ENCODE assay signal across 1 cellular context in the genomic region with DNA sequence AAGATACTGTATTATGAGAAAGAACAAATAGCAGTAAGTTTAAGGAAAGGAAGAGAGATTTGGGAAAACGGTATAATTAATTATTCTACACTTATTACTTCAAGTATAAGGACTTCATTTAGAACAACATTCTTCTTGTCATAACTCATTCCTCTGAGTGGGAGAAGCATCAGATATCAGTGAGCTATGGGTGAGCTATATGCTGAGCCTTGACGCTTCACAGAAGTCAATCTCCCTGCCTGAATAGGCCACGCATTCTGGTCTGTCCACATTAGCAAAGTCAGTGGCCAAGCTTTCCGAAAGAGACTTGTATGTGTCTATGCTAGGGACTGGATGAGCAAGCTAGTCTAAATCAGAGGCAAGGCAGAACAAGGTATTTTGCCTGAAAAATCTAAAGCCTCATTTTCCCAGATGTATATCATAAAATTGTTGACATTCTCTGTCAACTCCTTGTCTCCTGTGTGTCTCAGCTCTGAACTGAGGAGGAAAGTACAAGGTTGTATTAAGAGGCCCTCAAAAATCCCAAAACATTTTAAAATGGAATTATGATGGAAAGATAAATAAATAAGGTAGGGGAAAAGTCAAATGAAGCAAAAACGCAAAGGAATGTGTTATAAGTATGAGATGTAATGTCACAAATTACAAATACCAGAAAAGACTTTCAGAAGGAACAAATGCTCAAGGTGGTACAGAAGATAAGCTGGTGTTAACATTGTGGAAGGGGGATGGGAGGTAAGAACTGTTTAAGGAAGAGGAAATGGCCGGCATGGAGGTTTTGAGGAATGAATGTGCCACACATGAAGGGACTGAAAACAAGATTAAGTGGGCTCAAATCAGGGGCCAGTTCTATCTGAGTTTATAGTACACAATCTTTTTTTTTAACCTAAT.
A peak's percentile ranks its signal among the peaks of the same experiment; 100 is the strongest.
TF ChIP-seq lines count a peak whose summit lies in the region.

No MANE protein-coding gene starts in this region.

TF ChIP-seq in K562, 482 proteins besides CTCF, POLR2A, EP300 and RAD21 (continued from another document and continues in another):
- TF ChIP-seq, protein P1, sequence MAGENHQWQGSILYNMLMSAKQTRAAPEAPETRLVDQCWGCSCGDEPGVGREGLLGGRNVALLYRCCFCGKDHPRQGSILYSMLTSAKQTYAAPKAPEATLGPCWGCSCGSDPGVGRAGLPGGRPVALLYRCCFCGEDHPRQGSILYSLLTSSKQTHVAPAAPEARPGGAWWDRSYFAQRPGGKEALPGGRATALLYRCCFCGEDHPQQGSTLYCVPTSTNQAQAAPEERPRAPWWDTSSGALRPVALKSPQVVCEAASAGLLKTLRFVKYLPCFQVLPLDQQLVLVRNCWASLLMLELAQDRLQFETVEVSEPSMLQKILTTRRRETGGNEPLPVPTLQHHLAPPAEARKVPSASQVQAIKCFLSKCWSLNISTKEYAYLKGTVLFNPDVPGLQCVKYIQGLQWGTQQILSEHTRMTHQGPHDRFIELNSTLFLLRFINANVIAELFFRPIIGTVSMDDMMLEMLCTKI (IDR thresholded peaks at IDR 0.05; ENCODE audit: partially characterized antibody): no peak
- no peak for TF ChIP-seq SIX5 (IDR thresholded peaks at IDR 0.05; ENCODE audit: borderline replicate concordance in 1 of 2, insufficient read depth in 1 of 2, low read depth in 1 of 2, low read length in 2 of 2)
- TF ChIP-seq, protein P2, sequence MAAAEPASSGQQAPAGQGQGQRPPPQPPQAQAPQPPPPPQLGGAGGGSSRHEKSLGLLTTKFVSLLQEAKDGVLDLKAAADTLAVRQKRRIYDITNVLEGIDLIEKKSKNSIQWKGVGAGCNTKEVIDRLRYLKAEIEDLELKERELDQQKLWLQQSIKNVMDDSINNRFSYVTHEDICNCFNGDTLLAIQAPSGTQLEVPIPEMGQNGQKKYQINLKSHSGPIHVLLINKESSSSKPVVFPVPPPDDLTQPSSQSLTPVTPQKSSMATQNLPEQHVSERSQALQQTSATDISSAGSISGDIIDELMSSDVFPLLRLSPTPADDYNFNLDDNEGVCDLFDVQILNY (CRISPR knock-in tag; IDR thresholded peaks at IDR 0.05): no peak
- no peak for TF ChIP-seq ZNF764 (CRISPR knock-in tag; IDR thresholded peaks at IDR 0.05; ENCODE audit: low read depth)
- TF ChIP-seq, protein P3, sequence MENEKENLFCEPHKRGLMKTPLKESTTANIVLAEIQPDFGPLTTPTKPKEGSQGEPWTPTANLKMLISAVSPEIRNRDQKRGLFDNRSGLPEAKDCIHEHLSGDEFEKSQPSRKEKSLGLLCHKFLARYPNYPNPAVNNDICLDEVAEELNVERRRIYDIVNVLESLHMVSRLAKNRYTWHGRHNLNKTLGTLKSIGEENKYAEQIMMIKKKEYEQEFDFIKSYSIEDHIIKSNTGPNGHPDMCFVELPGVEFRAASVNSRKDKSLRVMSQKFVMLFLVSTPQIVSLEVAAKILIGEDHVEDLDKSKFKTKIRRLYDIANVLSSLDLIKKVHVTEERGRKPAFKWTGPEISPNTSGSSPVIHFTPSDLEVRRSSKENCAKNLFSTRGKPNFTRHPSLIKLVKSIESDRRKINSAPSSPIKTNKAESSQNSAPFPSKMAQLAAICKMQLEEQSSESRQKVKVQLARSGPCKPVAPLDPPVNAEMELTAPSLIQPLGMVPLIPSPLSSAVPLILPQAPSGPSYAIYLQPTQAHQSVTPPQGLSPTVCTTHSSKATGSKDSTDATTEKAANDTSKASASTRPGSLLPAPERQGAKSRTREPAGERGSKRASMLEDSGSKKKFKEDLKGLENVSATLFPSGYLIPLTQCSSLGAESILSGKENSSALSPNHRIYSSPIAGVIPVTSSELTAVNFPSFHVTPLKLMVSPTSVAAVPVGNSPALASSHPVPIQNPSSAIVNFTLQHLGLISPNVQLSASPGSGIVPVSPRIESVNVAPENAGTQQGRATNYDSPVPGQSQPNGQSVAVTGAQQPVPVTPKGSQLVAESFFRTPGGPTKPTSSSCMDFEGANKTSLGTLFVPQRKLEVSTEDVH (IDR thresholded peaks at IDR 0.05; ENCODE audit: low read depth, partially characterized antibody): no peak
- peak; percentile 89 for TF ChIP-seq SMARCE1 (IDR thresholded peaks at IDR 0.05)
- TF ChIP-seq MTA3 (IDR thresholded peaks at IDR 0.05; ENCODE audit: borderline replicate concordance): no peak
- TF ChIP-seq, protein P4, sequence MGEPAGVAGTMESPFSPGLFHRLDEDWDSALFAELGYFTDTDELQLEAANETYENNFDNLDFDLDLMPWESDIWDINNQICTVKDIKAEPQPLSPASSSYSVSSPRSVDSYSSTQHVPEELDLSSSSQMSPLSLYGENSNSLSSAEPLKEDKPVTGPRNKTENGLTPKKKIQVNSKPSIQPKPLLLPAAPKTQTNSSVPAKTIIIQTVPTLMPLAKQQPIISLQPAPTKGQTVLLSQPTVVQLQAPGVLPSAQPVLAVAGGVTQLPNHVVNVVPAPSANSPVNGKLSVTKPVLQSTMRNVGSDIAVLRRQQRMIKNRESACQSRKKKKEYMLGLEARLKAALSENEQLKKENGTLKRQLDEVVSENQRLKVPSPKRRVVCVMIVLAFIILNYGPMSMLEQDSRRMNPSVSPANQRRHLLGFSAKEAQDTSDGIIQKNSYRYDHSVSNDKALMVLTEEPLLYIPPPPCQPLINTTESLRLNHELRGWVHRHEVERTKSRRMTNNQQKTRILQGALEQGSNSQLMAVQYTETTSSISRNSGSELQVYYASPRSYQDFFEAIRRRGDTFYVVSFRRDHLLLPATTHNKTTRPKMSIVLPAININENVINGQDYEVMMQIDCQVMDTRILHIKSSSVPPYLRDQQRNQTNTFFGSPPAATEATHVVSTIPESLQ (CRISPR knock-in tag; IDR thresholded peaks at IDR 0.05): no peak
- no peak for TF ChIP-seq KLF10 (CRISPR knock-in tag; IDR thresholded peaks at IDR 0.05)
- TF ChIP-seq, protein P5, sequence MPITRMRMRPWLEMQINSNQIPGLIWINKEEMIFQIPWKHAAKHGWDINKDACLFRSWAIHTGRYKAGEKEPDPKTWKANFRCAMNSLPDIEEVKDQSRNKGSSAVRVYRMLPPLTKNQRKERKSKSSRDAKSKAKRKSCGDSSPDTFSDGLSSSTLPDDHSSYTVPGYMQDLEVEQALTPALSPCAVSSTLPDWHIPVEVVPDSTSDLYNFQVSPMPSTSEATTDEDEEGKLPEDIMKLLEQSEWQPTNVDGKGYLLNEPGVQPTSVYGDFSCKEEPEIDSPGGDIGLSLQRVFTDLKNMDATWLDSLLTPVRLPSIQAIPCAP (CRISPR knock-in tag; IDR thresholded peaks at IDR 0.05; ENCODE audit: borderline replicate concordance): no peak
- TF ChIP-seq, protein P6, sequence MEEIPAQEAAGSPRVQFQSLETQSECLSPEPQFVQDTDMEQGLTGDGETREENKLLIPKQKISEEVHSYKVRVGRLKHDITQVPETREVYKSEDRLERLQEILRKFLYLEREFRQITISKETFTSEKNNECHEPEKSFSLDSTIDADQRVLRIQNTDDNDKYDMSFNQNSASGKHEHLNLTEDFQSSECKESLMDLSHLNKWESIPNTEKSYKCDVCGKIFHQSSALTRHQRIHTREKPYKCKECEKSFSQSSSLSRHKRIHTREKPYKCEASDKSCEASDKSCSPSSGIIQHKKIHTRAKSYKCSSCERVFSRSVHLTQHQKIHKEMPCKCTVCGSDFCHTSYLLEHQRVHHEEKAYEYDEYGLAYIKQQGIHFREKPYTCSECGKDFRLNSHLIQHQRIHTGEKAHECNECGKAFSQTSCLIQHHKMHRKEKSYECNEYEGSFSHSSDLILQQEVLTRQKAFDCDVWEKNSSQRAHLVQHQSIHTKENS (CRISPR knock-in tag; IDR thresholded peaks at IDR 0.05): no peak
- peak; percentile 27; the same call in 1 of the 2 replicates for TF ChIP-seq L3MBTL2 (IDR thresholded peaks at IDR 0.05)
- no peak for TF ChIP-seq HDAC8 (tag; IDR thresholded peaks at IDR 0.05)
- TF ChIP-seq TCF3 (CRISPR knock-in tag; IDR thresholded peaks at IDR 0.05): peak; percentile 90
- TF ChIP-seq, protein P7, sequence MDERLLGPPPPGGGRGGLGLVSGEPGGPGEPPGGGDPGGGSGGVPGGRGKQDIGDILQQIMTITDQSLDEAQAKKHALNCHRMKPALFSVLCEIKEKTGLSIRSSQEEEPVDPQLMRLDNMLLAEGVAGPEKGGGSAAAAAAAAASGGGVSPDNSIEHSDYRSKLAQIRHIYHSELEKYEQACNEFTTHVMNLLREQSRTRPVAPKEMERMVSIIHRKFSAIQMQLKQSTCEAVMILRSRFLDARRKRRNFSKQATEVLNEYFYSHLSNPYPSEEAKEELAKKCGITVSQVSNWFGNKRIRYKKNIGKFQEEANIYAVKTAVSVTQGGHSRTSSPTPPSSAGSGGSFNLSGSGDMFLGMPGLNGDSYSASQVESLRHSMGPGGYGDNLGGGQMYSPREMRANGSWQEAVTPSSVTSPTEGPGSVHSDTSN (CRISPR knock-in tag; IDR thresholded peaks at IDR 0.05; ENCODE audit: low read depth): no peak
- TF ChIP-seq, protein P7 (tag; conservative IDR thresholded peaks at IDR 0.05; ENCODE audit: low read depth): peak; percentile 80
- peak; percentile 59 to 64; a peak in 3 of 4 replicates for TF ChIP-seq KDM1A (IDR thresholded peaks at IDR 0.05)
- TF ChIP-seq RBM14 (IDR thresholded peaks at IDR 0.05; ENCODE audit: borderline replicate concordance, insufficient read depth, low read depth, low read length): no peak
- TF ChIP-seq, protein P8, sequence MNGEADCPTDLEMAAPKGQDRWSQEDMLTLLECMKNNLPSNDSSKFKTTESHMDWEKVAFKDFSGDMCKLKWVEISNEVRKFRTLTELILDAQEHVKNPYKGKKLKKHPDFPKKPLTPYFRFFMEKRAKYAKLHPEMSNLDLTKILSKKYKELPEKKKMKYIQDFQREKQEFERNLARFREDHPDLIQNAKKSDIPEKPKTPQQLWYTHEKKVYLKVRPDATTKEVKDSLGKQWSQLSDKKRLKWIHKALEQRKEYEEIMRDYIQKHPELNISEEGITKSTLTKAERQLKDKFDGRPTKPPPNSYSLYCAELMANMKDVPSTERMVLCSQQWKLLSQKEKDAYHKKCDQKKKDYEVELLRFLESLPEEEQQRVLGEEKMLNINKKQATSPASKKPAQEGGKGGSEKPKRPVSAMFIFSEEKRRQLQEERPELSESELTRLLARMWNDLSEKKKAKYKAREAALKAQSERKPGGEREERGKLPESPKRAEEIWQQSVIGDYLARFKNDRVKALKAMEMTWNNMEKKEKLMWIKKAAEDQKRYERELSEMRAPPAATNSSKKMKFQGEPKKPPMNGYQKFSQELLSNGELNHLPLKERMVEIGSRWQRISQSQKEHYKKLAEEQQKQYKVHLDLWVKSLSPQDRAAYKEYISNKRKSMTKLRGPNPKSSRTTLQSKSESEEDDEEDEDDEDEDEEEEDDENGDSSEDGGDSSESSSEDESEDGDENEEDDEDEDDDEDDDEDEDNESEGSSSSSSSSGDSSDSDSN (IDR thresholded peaks at IDR 0.05; ENCODE audit: borderline replicate concordance in 1 of 2, low read depth in 2 of 2, low read length in 2 of 2): no peak
- no peak for TF ChIP-seq RFX7 (CRISPR knock-in tag; IDR thresholded peaks at IDR 0.05)
- TF ChIP-seq, protein P9, sequence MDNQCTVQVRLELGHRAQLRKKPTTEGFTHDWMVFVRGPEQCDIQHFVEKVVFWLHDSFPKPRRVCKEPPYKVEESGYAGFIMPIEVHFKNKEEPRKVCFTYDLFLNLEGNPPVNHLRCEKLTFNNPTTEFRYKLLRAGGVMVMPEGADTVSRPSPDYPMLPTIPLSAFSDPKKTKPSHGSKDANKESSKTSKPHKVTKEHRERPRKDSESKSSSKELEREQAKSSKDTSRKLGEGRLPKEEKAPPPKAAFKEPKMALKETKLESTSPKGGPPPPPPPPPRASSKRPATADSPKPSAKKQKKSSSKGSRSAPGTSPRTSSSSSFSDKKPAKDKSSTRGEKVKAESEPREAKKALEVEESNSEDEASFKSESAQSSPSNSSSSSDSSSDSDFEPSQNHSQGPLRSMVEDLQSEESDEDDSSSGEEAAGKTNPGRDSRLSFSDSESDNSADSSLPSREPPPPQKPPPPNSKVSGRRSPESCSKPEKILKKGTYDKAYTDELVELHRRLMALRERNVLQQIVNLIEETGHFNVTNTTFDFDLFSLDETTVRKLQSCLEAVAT (IDR thresholded peaks at IDR 0.05): peak in 1 of 2 experiments; percentile 32; a peak in 1 of 4 replicates
- TF ChIP-seq ZKSCAN1 (IDR thresholded peaks at IDR 0.05; ENCODE audit: low read depth, low read length): no peak
- TF ChIP-seq, protein P10, sequence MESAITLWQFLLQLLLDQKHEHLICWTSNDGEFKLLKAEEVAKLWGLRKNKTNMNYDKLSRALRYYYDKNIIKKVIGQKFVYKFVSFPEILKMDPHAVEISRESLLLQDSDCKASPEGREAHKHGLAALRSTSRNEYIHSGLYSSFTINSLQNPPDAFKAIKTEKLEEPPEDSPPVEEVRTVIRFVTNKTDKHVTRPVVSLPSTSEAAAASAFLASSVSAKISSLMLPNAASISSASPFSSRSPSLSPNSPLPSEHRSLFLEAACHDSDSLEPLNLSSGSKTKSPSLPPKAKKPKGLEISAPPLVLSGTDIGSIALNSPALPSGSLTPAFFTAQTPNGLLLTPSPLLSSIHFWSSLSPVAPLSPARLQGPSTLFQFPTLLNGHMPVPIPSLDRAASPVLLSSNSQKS (CRISPR knock-in tag; IDR thresholded peaks at IDR 0.05): no peak
- TF ChIP-seq COPS2 (conservative IDR thresholded peaks at IDR 0.05): no peak
- no peak for TF ChIP-seq KDM2B (CRISPR knock-in tag; IDR thresholded peaks at IDR 0.05)
- TF ChIP-seq HMG20B (CRISPR knock-in tag; IDR thresholded peaks at IDR 0.05): no peak
- TF ChIP-seq POLR2G (IDR thresholded peaks at IDR 0.05; ENCODE audit: low read depth, low read length): no peak
- TF ChIP-seq NFRKB (IDR thresholded peaks at IDR 0.05; ENCODE audit: low read depth): peak; percentile 81
- TF ChIP-seq SOX6 (IDR thresholded peaks at IDR 0.05): peak; percentile 67
- TF ChIP-seq HDGF (IDR thresholded peaks at IDR 0.05): no peak
- TF ChIP-seq ZNF197 (CRISPR knock-in tag; IDR thresholded peaks at IDR 0.05; ENCODE audit: low read depth): no peak
- TF ChIP-seq ZBTB7A (IDR thresholded peaks at IDR 0.05; ENCODE audit: borderline replicate concordance, control insufficient read depth, low read depth, low read length): no peak
- peak; percentile 49; the same call in 1 of the 2 replicates for TF ChIP-seq CC2D1A (IDR thresholded peaks at IDR 0.05)
- TF ChIP-seq MTF1 (CRISPR knock-in tag; IDR thresholded peaks at IDR 0.05; ENCODE audit: borderline replicate concordance): no peak
- no peak for TF ChIP-seq DIDO1 (tag; IDR thresholded peaks at IDR 0.05; ENCODE audit: low read depth)
- no peak for TF ChIP-seq CBX2 (IDR thresholded peaks at IDR 0.05; ENCODE audit: insufficient read depth, low read length, poor library complexity, severe bottlenecking)
- TF ChIP-seq RCOR1 (IDR thresholded peaks at IDR 0.05; ENCODE audit: borderline replicate concordance in 1 of 2, low read depth in 2 of 2, low read length in 2 of 2): peak in 1 of 2 experiments; percentile 40; a peak in 1 of 4 replicates
- no peak for TF ChIP-seq POLR3G (IDR thresholded peaks at IDR 0.05; ENCODE audit: extremely low read depth, insufficient read length, insufficient replicate concordance)
- TF ChIP-seq POLR2AphosphoS5 (IDR thresholded peaks at IDR 0.05; ENCODE audit: control insufficient read depth, insufficient read depth, low read depth, low read length): no peak
